Comparison of ENCODE assay signal across 12 cellular contexts in genomic region chr1:238063454-238063853, GRCh38.
DNase-seq lines count a peak whose midpoint lies in the region; ATAC-seq, FAIRE-seq and TF ChIP-seq lines count a peak whose summit lies in the region.
"Had no signal": no experiment of that assay in that cellular context is flagged by ENCODE, and none has a peak within 500 bp of the region (broad histone marks: within the 10 kb centered on the region; RNA-seq: fewer than 3 reads in every experiment).

No MANE protein-coding gene starts in this region.

- FAIRE-seq in urothelium cell line (lab: Jason Lieb, UNC) = peak; percentile 91

- H3K4me3 ChIP-seq in astrocyte of the spinal cord (ENCODE audit: low read depth, low read length) = no peak overlapping the region
- H3K4me3 ChIP-seq: lower lobe of right lung had no signal

- DNase-seq in NCI-H1417 (lab: John Stamatoyannopoulos, UW) = peak in 2 of 3 experiments; percentile 7 to 40
- no peak for DNase-seq in NCI-H1417 treated with DMSO at 0.1 percent for 48 hours (lab: John Stamatoyannopoulos, UW)
- DNase-seq in HPDE6-E6E7 (ENCODE audit: extremely low spot score) = peak; percentile 90
- DNase-seq in astrocyte of the spinal cord (ENCODE audit: low read depth, low spot score) = peak; percentile 89
- DNase-seq in urothelium cell line (ENCODE audit: low spot score) = peak; percentile 76
- no peak for DNase-seq in GM13976 (ENCODE audit: low spot score)
- DNase-seq in left lobe of liver (ENCODE audit: low spot score) = no peak
- DNase-seq: effector memory CD8-positive, alpha-beta T cell; lower lobe of right lung; NCI-H1436 had no signal

- in situ Hi-C loops in astrocyte of the spinal cord (cut with HindIII; ENCODE audit: low sequenced_read_pairs) (no loop called here), GM13976 (cut with MboI; ENCODE audit: low sequenced_read_pairs, unreplicated experiment) (no loop called here)

- TF ChIP-seq CTCF in astrocyte of the spinal cord (IDR thresholded peaks at IDR 0.05; ENCODE audit: low read depth, low read length) (no peak), GM13976 (IDR thresholded peaks at IDR 0.05; ENCODE audit: borderline replicate concordance, control extremely low read depth, extremely low read depth, insufficient read depth, missing control alignments) (no peak)

- ATAC-seq in HG03135 (IDR thresholded peaks at IDR 0.05; ENCODE audit: unreplicated experiment) (no peak), left lobe of liver (no peak)
- ATAC-seq: activated T-helper 17 cell treated with anti-CD3 and anti-CD28 coated beads, Interleukin-2, amount 50 U/mL, for 72 hours; effector memory CD8-positive, alpha-beta T cell; lower lobe of right lung had no signal

Comparison
In these comparisons a context has a peak if more than half of its experiments do, and no peak if none do; other contexts are left out.
1. DNase-seq: peak in NCI-H1417 (2 of 3), HPDE6-E6E7 (single experiment), astrocyte of the spinal cord (single experiment) and urothelium cell line (single experiment); none in NCI-H1417 treated with DMSO at 0.1 percent for 48 hours (single experiment), GM13976 (single experiment) and left lobe of liver (single experiment).